11 cellular contexts compared by ENCODE assay signal in genomic region chr2:23803965-23804542, GRCh38.
DNase-seq lines count a peak whose midpoint lies in the region; ATAC-seq, FAIRE-seq and TF ChIP-seq lines count a peak whose summit lies in the region.
"Had no signal": no experiment of that assay in that cellular context is flagged by ENCODE, and none has a peak within 500 bp of the region (broad histone marks: within the 10 kb centered on the region; RNA-seq: fewer than 3 reads in every experiment).

No MANE protein-coding gene starts in this region.

- H3K27ac Mint-ChIP-seq in activated CD4-positive, alpha-beta T cell treated with anti-CD3 and anti-CD28 coated beads, Interleukin-2, amount 10 ng/mL, durations not matched to agents 7 days and 5 days = no peak overlapping the region
- H3K27ac Mint-ChIP-seq: T-helper 1 cell treated with Interleukin-12 subunit alpha and Interleukin-12 subunit beta and Interleukin-4 antibody, amounts not matched to agents 30 μg/mL and 1 μg/mL, for 36 hours had no signal

- no peak overlapping the region for H3K4ac ChIP-seq in mesendoderm (ENCODE audit: low read depth, low read length)

- H3K4me3 Mint-ChIP-seq in activated CD4-positive, alpha-beta T cell treated with anti-CD3 and anti-CD28 coated beads, Interleukin-2, amount 10 ng/mL, durations not matched to agents 7 days and 5 days = no peak overlapping the region
- H3K4me3 Mint-ChIP-seq: T-helper 1 cell treated with Interleukin-12 subunit alpha and Interleukin-12 subunit beta and Interleukin-4 antibody, amounts not matched to agents 30 μg/mL and 1 μg/mL, for 36 hours had no signal

- H3K36me3 ChIP-seq in GM06990 (ENCODE audit: control insufficient read depth, insufficient read depth, low read length) = peaks cover 1% of the 10 kb centered on the region; the same call in 1 of the 2 replicates
- no peaks in the 10 kb centered on the region for H3K36me3 ChIP-seq in bronchial epithelial cell (ENCODE audit: control insufficient read depth, insufficient read depth, low read length)
- no peaks in the 10 kb centered on the region for H3K36me3 ChIP-seq in mesendoderm (ENCODE audit: control insufficient read depth, insufficient read depth, low read length)
- H3K36me3 ChIP-seq: HAP-1 had no signal

- no peak overlapping the region for H3K4me3 ChIP-seq in GM06990 (replicated peaks; ENCODE audit: low read depth, low read length)
- H3K4me3 ChIP-seq in bronchial epithelial cell (ENCODE audit: low read depth, low read length) = no peak overlapping the region
- H3K4me3 ChIP-seq in mesendoderm (ENCODE audit: low read length) = no peak overlapping the region
- H3K4me3 ChIP-seq: HAP-1 had no signal

- no peaks in the 10 kb centered on the region for H3K4me1 ChIP-seq in mesendoderm (ENCODE audit: control insufficient read depth, low read depth, low read length)
- H3K4me1 ChIP-seq: HAP-1 had no signal

- no peak overlapping the region for H3K23ac ChIP-seq in mesendoderm (ENCODE audit: low read length)

- no peak overlapping the region for H2BK120ac ChIP-seq in mesendoderm (ENCODE audit: low read depth, low read length)

- CTCF ChIA-PET in activated CD4-positive, alpha-beta T cell treated with anti-CD3 and anti-CD28 coated beads, Interleukin-2, amount 10 ng/mL, durations not matched to agents 7 days and 5 days (lab: Charles Lee) = interaction anchor here (1.2 kb wide), 1 partner anchor 106 kb away, joined by 3 read pairs; no protein-coding TSS in a partner anchor

- H3K27me3 ChIP-seq in GM06990 (replicated peaks; ENCODE audit: control insufficient read depth, insufficient read depth, low read length) (no peaks in the 10 kb centered on the region), bronchial epithelial cell (ENCODE audit: control insufficient read depth, insufficient read depth, low read length) (no peaks in the 10 kb centered on the region), mesendoderm (ENCODE audit: insufficient read depth, low read length, poor library complexity) (no peaks in the 10 kb centered on the region)

- H4K8ac ChIP-seq in mesendoderm (ENCODE audit: low read depth, low read length) = no peak overlapping the region

- ATAC-seq in HG03025 (IDR thresholded peaks at IDR 0.05; ENCODE audit: low FRiP score, unreplicated experiment) (no peak), HG02642 (IDR thresholded peaks at IDR 0.05; ENCODE audit: poor library complexity, unreplicated experiment) (no peak)

- no peak overlapping the region for H2AK5ac ChIP-seq in mesendoderm (ENCODE audit: low read length)

- no peaks in the 10 kb centered on the region for H3K9me3 Mint-ChIP-seq in activated CD4-positive, alpha-beta T cell treated with anti-CD3 and anti-CD28 coated beads, Interleukin-2, amount 10 ng/mL, durations not matched to agents 7 days and 5 days
- H3K9me3 Mint-ChIP-seq: T-helper 1 cell treated with Interleukin-12 subunit alpha and Interleukin-12 subunit beta and Interleukin-4 antibody, amounts not matched to agents 30 μg/mL and 1 μg/mL, for 36 hours had no signal

- DNase-seq in GM06990 (ENCODE audit: extremely low read depth, insufficient read length) (no peak), Kasumi-1 (lab: John Stamatoyannopoulos, UW) (peak; percentile 17 to 33), bronchial epithelial cell (ENCODE audit: low read depth) (peak; percentile 47), mesendoderm (peak; percentile 63), Ammon's horn (ENCODE audit: low spot score) (no peak)
- DNase-seq in activated CD4-positive, alpha-beta T cell treated with anti-CD3 and anti-CD28 coated beads, Interleukin-2, amount 10 ng/mL, durations not matched to agents 7 days and 5 days = no peak

- no peaks in the 10 kb centered on the region for H3K79me1 ChIP-seq in mesendoderm (ENCODE audit: low read length)

- H2BK5ac ChIP-seq in mesendoderm (ENCODE audit: low read length) = no peak overlapping the region

- H4K5ac ChIP-seq in mesendoderm (ENCODE audit: low read length) = no peak overlapping the region

- no CpG with 5 or more reads among the region's 5 CpGs for WGBS in mesendoderm (ENCODE audit: extremely low coverage, insufficient coverage, low lambda C conversion rate)

- no peaks in the 10 kb centered on the region for H3K79me2 ChIP-seq in mesendoderm (ENCODE audit: control insufficient read depth, insufficient read depth, low read length)

- no peaks in the 10 kb centered on the region for H3K4me1 Mint-ChIP-seq in activated CD4-positive, alpha-beta T cell treated with anti-CD3 and anti-CD28 coated beads, Interleukin-2, amount 10 ng/mL, durations not matched to agents 7 days and 5 days

- peak; percentile 47 for TF ChIP-seq CTCF in GM06990 (IDR thresholded peaks at IDR 0.05; ENCODE audit: insufficient read depth, low read length, poor library complexity, severe bottlenecking)
- TF ChIP-seq CTCF in bronchial epithelial cell (IDR thresholded peaks at IDR 0.05; ENCODE audit: insufficient read depth, low read length, severe bottlenecking) = peak; percentile 47

- no peak overlapping the region for H3K18ac ChIP-seq in mesendoderm (ENCODE audit: low read length)

- H3K27me3 Mint-ChIP-seq in activated CD4-positive, alpha-beta T cell treated with anti-CD3 and anti-CD28 coated beads, Interleukin-2, amount 10 ng/mL, durations not matched to agents 7 days and 5 days = no peaks in the 10 kb centered on the region

- no peak overlapping the region for H2BK15ac ChIP-seq in mesendoderm (replicated peaks; ENCODE audit: low read depth)

- H3K27ac ChIP-seq in mesendoderm (ENCODE audit: low read depth, low read length) = no peak overlapping the region

- peaks cover 15% of the 10 kb centered on the region for H3K36me3 Mint-ChIP-seq in activated CD4-positive, alpha-beta T cell treated with anti-CD3 and anti-CD28 coated beads, Interleukin-2, amount 10 ng/mL, durations not matched to agents 7 days and 5 days (ENCODE audit: low read depth)

- H3K9ac ChIP-seq in mesendoderm (ENCODE audit: low read length) = no peak overlapping the region

- POLR2A ChIA-PET in activated CD4-positive, alpha-beta T cell treated with anti-CD3 and anti-CD28 coated beads, Interleukin-2, amount 10 ng/mL, durations not matched to agents 7 days and 5 days (lab: Charles Lee) = no interaction called here

- H3K56ac ChIP-seq in mesendoderm (ENCODE audit: low read length) = no peak overlapping the region

- FAIRE-seq in bronchial epithelial cell (lab: Jason Lieb, UNC) = no peak
- FAIRE-seq: endometrium had no signal

- H3K4me2 ChIP-seq in mesendoderm (ENCODE audit: low read length) = no peak overlapping the region

Comparison
In these comparisons a context has a peak if more than half of its experiments do, and no peak if none do; other contexts are left out.
1. DNase-seq: peak in Kasumi-1 (2 of 2), bronchial epithelial cell (single experiment) and mesendoderm (single experiment); none in GM06990 (single experiment), Ammon's horn (single experiment) and activated CD4-positive, alpha-beta T cell treated with anti-CD3 and anti-CD28 coated beads, Interleukin-2, amount 10 ng/mL, durations not matched to agents 7 days and 5 days (single experiment).